8 cellular contexts compared by ENCODE assay signal in the genomic region with DNA sequence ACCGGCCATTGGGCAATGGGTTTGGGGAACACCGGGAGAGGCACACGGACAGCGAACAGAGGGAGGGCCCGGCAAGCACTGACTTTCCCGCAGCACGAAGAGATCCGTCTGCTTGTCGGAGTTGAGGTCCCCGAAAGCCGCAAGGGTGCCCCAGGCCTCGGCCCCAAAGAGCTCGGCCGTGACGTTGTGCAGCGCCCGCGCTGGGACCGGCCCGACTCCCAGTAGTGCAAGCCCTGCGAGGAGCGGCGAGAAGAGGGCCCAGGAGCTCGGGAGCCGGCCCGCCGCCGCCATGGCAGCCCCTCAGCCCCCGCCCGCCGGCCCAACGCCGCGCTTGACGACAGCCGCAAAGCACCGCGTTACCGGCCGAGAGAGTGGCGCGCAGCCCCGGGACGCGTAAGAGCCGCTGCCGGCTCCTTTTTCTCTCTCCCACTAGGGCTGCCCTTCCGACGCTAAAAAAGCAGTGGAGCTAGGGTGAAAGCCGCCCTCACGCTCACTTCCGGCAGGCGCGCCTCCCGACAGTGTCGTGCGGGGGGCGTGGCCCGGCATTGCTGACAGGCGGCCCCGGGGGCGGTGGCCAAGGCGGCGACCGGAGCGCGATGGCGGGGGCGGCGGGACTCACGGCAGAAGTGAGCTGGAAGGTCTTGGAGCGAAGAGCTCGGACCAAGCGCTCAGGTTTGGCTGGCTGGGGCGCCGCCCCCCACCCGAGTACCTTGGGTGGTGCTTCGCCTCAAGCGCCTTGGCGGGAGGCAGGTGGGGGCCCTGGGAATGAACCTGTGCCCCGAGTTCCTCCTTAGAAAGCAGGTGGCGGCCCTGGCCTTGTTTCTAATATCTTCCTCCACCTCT. TPM values are rescaled to one million over a fixed set of nuclear protein-coding genes. Genes with fewer than 3 reads are reported as not detected.
DNase-seq lines count a peak whose midpoint lies in the region; ATAC-seq, FAIRE-seq and TF ChIP-seq lines count a peak whose summit lies in the region.

A gene (minus strand): TSS at position 309 of the 843 bp plus-strand sequence. CDS start 18 bp downstream, at position 291.
A gene (plus strand): TSS at position 577 of the 843 bp plus-strand sequence. CDS start 20 bp downstream, at position 597.

- peak within 1 kb of the TSS; percentile 99 for H3K27ac Mint-ChIP-seq in WTC11

- H3K27ac ChIP-seq in small intestine (ENCODE audit: low read depth in 1 of 2, low read length in 1 of 2), result peak within 1 kb of the TSS; percentile 89 to 97

- FAIRE-seq in bronchial epithelial cell (lab: Jason Lieb, UNC) (no peak), small intestine (lab: Jason Lieb, UNC) (no peak)

- H3K9me3 Mint-ChIP-seq in WTC11, result no peaks in the 10 kb centered on the region

- POLR2A ChIA-PET in AG04449 (lab: Yijun Ruan, JAX) (interaction anchor here (0.9 to 2.2 kb wide), 7 partner anchors 10 to 704 kb away, joined by 3 to 10 read pairs (median 4); a partner anchor contains a TSS), WTC11 (lab: Charles Lee) (no interaction called here)

- CTCF ChIA-PET in AG04449 (lab: Yijun Ruan, JAX), result interaction anchor here (0.6 to 1.8 kb wide), 12 partner anchors 10 to 704 kb away, joined by 3 to 9 read pairs (median 3); a partner anchor contains a TSS
- CTCF ChIA-PET in WTC11 (lab: Charles Lee), result interaction anchor here (0.6 to 3.8 kb wide), 10 partner anchors 10 to 704 kb away, joined by 3 to 16 read pairs (median 4); a partner anchor contains a TSS

- H3K4me1 Mint-ChIP-seq in WTC11, result peaks cover 34% of the 10 kb centered on the region

- H3K36me3 Mint-ChIP-seq in WTC11, result peaks cover 9% of the 10 kb centered on the region

- H3K27me3 ChIP-seq in bronchial epithelial cell (ENCODE audit: control insufficient read depth, insufficient read depth, low read length) (no peaks in the 10 kb centered on the region), small intestine (ENCODE audit: control insufficient read depth in 2 of 2, insufficient read depth in 2 of 2, low read length in 2 of 2) (no peaks in the 10 kb centered on the region)

- H3K27me3 Mint-ChIP-seq in WTC11 (ENCODE audit: low read depth), result no peaks in the 10 kb centered on the region

- peak; percentile 41 for DNase-seq in AG04449 (ENCODE audit: low read depth, low spot score)
- DNase-seq in NCI-H2227 (lab: John Stamatoyannopoulos, UW; ENCODE audit: unreplicated experiment), result peak; percentile 89
- peak; percentile 93 for DNase-seq in WTC11 (ENCODE audit: low spot score)
- DNase-seq in bronchial epithelial cell (ENCODE audit: low read depth), result peak; percentile 77
- peak; percentile 94 for DNase-seq in iPS-NIHi11 (ENCODE audit: low spot score)
- DNase-seq in small intestine, result peak; percentile 89

- H3K4me3 ChIP-seq in AG04449 (ENCODE audit: low read depth, low read length), result peak within 1 kb of the TSS; percentile 91
- peak within 1 kb of the TSS; percentile 92 for H3K4me3 ChIP-seq in bronchial epithelial cell (ENCODE audit: low read depth, low read length)
- H3K4me3 ChIP-seq in small intestine (ENCODE audit: low read depth in 1 of 2, low read length in 2 of 2), result peak within 1 kb of the TSS; percentile 64 to 76

- 0 to 1% (median 1%) methylated on average over 77 to 82 of the region's 82 CpGs for WGBS in small intestine, 3 donors

- TF ChIP-seq CTCF in AG04449 (IDR thresholded peaks at IDR 0.05; ENCODE audit: insufficient read depth, low read length, missing control alignments) (no peak), WTC11 (IDR thresholded peaks at IDR 0.05) (no peak), bronchial epithelial cell (IDR thresholded peaks at IDR 0.05; ENCODE audit: insufficient read depth, low read length, severe bottlenecking) (peak; percentile 9)

- H3K9me3 ChIP-seq in small intestine (ENCODE audit: control insufficient read depth, low read depth), result no peaks in the 10 kb centered on the region

- peaks cover under 1% of the 10 kb centered on the region for H3K36me3 ChIP-seq in bronchial epithelial cell (ENCODE audit: control insufficient read depth, insufficient read depth, low read length)
- peaks cover 2 to 4% of the 10 kb centered on the region in 2 donors for H3K36me3 ChIP-seq in small intestine (ENCODE audit: control insufficient read depth in 2 of 2, insufficient read depth in 2 of 2, low read length in 2 of 2)

- ATAC-seq in GM18861 (IDR thresholded peaks at IDR 0.05; ENCODE audit: unreplicated experiment) (peak; percentile 75), HG03095 (IDR thresholded peaks at IDR 0.05; ENCODE audit: unreplicated experiment) (peak; percentile 53), WTC11 (peak; percentile 91)

- peaks cover 2 to 13% of the 10 kb centered on the region in 2 donors for H3K4me1 ChIP-seq in small intestine (ENCODE audit: control insufficient read depth in 2 of 2, insufficient read depth in 1 of 2, low read depth in 1 of 2, low read length in 1 of 2)

- peak within 1 kb of the TSS; percentile 99 for H3K4me3 Mint-ChIP-seq in WTC11

TF ChIP-seq in WTC11, 78 proteins besides CTCF, POLR2A, EP300 and RAD21 (continues in another document):
- TF ChIP-seq ZNF219 (CRISPR knock-in tag; IDR thresholded peaks at IDR 0.05; ENCODE audit: borderline replicate concordance) (no peak), FOXK1 (CRISPR knock-in tag; IDR thresholded peaks at IDR 0.05) (peak; percentile 66), GABPB1 (CRISPR knock-in tag; IDR thresholded peaks at IDR 0.05) (peak; percentile 30; the same call in 1 of the 2 replicates), FOXP1 (CRISPR knock-in tag; IDR thresholded peaks at IDR 0.05; ENCODE audit: borderline replicate concordance) (peak; percentile 44; the same call in 1 of the 2 replicates), TEAD1 (CRISPR knock-in tag; IDR thresholded peaks at IDR 0.05) (peak; percentile 11; the same call in 1 of the 2 replicates), ESRRA (CRISPR knock-in tag; IDR thresholded peaks at IDR 0.05; ENCODE audit: borderline replicate concordance) (no peak; the same call in 1 of the 2 replicates), ZNF317 (CRISPR knock-in tag; IDR thresholded peaks at IDR 0.05; ENCODE audit: borderline replicate concordance, low read depth) (0 out of 2 replicates have a peak, but pooled peaks have one; percentile 4), KAT7 (CRISPR knock-in tag; IDR thresholded peaks at IDR 0.05; ENCODE audit: borderline replicate concordance) (0 out of 2 replicates have a peak, but pooled peaks have one; percentile 22)
- TF ChIP-seq, protein P1, sequence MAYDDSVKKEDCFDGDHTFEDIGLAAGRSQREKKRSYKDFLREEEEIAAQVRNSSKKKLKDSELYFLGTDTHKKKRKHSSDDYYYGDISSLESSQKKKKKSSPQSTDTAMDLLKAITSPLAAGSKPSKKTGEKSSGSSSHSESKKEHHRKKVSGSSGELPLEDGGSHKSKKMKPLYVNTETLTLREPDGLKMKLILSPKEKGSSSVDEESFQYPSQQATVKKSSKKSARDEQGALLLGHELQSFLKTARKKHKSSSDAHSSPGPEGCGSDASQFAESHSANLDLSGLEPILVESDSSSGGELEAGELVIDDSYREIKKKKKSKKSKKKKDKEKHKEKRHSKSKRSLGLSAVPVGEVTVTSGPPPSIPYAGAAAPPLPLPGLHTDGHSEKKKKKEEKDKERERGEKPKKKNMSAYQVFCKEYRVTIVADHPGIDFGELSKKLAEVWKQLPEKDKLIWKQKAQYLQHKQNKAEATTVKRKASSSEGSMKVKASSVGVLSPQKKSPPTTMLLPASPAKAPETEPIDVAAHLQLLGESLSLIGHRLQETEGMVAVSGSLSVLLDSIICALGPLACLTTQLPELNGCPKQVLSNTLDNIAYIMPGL (CRISPR knock-in tag; IDR thresholded peaks at IDR 0.05), result 0 out of 2 replicates have a peak, but pooled peaks have one; percentile 15
- TF ChIP-seq, protein P2, sequence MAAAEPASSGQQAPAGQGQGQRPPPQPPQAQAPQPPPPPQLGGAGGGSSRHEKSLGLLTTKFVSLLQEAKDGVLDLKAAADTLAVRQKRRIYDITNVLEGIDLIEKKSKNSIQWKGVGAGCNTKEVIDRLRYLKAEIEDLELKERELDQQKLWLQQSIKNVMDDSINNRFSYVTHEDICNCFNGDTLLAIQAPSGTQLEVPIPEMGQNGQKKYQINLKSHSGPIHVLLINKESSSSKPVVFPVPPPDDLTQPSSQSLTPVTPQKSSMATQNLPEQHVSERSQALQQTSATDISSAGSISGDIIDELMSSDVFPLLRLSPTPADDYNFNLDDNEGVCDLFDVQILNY (CRISPR knock-in tag; IDR thresholded peaks at IDR 0.05), result peak; percentile 33; the same call in 1 of the 2 replicates
- TF ChIP-seq, protein P3, sequence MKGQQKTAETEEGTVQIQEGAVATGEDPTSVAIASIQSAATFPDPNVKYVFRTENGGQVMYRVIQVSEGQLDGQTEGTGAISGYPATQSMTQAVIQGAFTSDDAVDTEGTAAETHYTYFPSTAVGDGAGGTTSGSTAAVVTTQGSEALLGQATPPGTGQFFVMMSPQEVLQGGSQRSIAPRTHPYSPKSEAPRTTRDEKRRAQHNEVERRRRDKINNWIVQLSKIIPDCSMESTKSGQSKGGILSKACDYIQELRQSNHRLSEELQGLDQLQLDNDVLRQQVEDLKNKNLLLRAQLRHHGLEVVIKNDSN (CRISPR knock-in tag; IDR thresholded peaks at IDR 0.05), result peak; percentile 29; the same call in 1 of the 2 replicates
- TF ChIP-seq, protein P4, sequence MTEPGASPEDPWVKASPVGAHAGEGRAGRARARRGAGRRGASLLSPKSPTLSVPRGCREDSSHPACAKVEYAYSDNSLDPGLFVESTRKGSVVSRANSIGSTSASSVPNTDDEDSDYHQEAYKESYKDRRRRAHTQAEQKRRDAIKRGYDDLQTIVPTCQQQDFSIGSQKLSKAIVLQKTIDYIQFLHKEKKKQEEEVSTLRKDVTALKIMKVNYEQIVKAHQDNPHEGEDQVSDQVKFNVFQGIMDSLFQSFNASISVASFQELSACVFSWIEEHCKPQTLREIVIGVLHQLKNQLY (CRISPR knock-in tag; IDR thresholded peaks at IDR 0.05), result no peak

RNA-seq across cellular contexts. Expression of the first gene that starts in this region (rescaled TPM):
- total RNA-seq in WTC11 (2021) (20.5 to 22.3 TPM (median 21.1 TPM) in 3 replicates), bronchial epithelial cell (47.4 and 53.0 TPM in 2 replicates)
- 10 to 100 TPM; 19.5 to 31.3 (median 19.7) TPM for polyA plus RNA-seq in small intestine

RNA-seq across cellular contexts. Expression of the second gene that starts in this region (rescaled TPM):
- 43.9 to 45.9 TPM (median 44.2 TPM) in 3 replicates for total RNA-seq in WTC11 (2021)
- 44.5 and 68.5 TPM in 2 replicates for total RNA-seq in bronchial epithelial cell
- 10 to 100 TPM; 27.0 to 44.1 (median 29.9) TPM for polyA plus RNA-seq in small intestine

Comparison
In these comparisons a context has a peak if more than half of its experiments do, and no peak if none do; other contexts are left out.
1. Peak in every context shown above with its lines: DNase-seq, ATAC-seq, H3K4me3 ChIP-seq and H3K27ac ChIP-seq.
2. DNase-seq: peak in every context shown above with its lines; median percentile 94 in iPS-NIHi11; 93 in WTC11; 89 in NCI-H2227; 89 in small intestine; 77 in bronchial epithelial cell; 41 in AG04449.